Comparison of ENCODE assay signal across 8 cellular contexts in genomic region chr19:5978606-5979552, GRCh38. TPM values are rescaled to one million over a fixed set of nuclear protein-coding genes. Genes with fewer than 3 reads are reported as not detected.
A peak's percentile ranks its signal among the peaks of the same experiment; 100 is the strongest.
DNase-seq lines count a peak whose midpoint lies in the region; ATAC-seq, FAIRE-seq and TF ChIP-seq lines count a peak whose summit lies in the region.

No MANE protein-coding gene starts in this region.

- peak overlapping the region; percentile 79 for H3K9ac ChIP-seq in HepG2 (ENCODE audit: insufficient read depth, low read depth, low read length)

- in situ Hi-C loops in HepG2 (cut with HindIII; ENCODE audit: extremely low pct_ligation_motif_present, low pct_unique_long_range_greater_than_20kb) = loop anchor here (5.0 kb wide), 1 partner anchor 177 kb away; no protein-coding TSS in a partner anchor

- CTCF ChIA-PET in HepG2 (lab: Yijun Ruan, JAX; ENCODE audit: low intra/inter-chr PET ratio, low total read pairs) = no interaction called here

- H3K36me3 ChIP-seq in ascending aorta (peaks cover 0 to 5% of the 10 kb centered on the region in 2 donors), HepG2 (replicated peaks in 1 of 2; ENCODE audit: control insufficient read depth in 1 of 2, insufficient read depth in 2 of 2, low read length in 2 of 2) (peaks cover 3 to 10% of the 10 kb centered on the region in 2 experiments; a peak in 4 of 5 replicates), testis (ENCODE audit: low read depth, missing control alignments) (no peaks in the 10 kb centered on the region)

- no peaks in the 10 kb centered on the region for H3K9me3 Mint-ChIP-seq in activated CD4-positive, alpha-beta T cell treated with anti-CD3 and anti-CD28 coated beads, Interleukin-2, amount 10 ng/mL, durations not matched to agents 24 days and 14 days

- no peak for FAIRE-seq in HepG2 (lab: Jason Lieb, UNC)

- peak overlapping the region; percentile 94 for H3K4me3 Mint-ChIP-seq in activated CD4-positive, alpha-beta T cell treated with anti-CD3 and anti-CD28 coated beads, Interleukin-2, amount 10 ng/mL, durations not matched to agents 24 days and 14 days

- H3K4me3 ChIP-seq in ascending aorta (peak overlapping the region; percentile 84 to 97), HepG2 (replicated peaks in 1 of 3; ENCODE audit: insufficient read depth in 1 of 3, low read depth in 2 of 3, low read length in 3 of 3) (peak overlapping the region; percentile 44 to 71 (median 68)), testis (peak overlapping the region; percentile 86 to 87)

- no peak for TF ChIP-seq RAD21 in HepG2 (CRISPR knock-in tag; IDR thresholded peaks at IDR 0.05)

- H3K9me3 ChIP-seq in ascending aorta (no peaks in the 10 kb centered on the region), HepG2 (ENCODE audit: low read length) (no peaks in the 10 kb centered on the region), testis (no peaks in the 10 kb centered on the region)

- H3K4me2 ChIP-seq in HepG2 (ENCODE audit: low read depth, low read length) = peak overlapping the region; percentile 92

- peaks cover 54% of the 10 kb centered on the region for H3K79me2 ChIP-seq in HepG2 (ENCODE audit: insufficient read depth, low read length)

- no peaks in the 10 kb centered on the region for H3K27me3 Mint-ChIP-seq in activated CD4-positive, alpha-beta T cell treated with anti-CD3 and anti-CD28 coated beads, Interleukin-2, amount 10 ng/mL, durations not matched to agents 24 days and 14 days

- H2AFZ ChIP-seq in HepG2 (ENCODE audit: low read length) = no peak overlapping the region

- TSS peak; percentile 86 for BruUV-seq in HepG2 (replicated peaks; lab: Mats Ljungman, UMichigan)

- peaks cover 10% of the 10 kb centered on the region; the same call in 1 of the 2 replicates for H4K20me1 ChIP-seq in HepG2 (ENCODE audit: insufficient read depth, low read length)

- TF ChIP-seq POLR2A in HepG2 (IDR thresholded peaks at IDR 0.05; ENCODE audit: insufficient read depth in 1 of 2, low read depth in 2 of 2, low read length in 2 of 2) (no peak), testis (IDR thresholded peaks at IDR 0.05) (no peak)

- WGBS in HepG2 (ENCODE audit: low lambda C conversion rate) = 43% methylated on average over 27 of the region's 33 CpGs
- 42 to 44% methylated on average over 17 to 26 of the region's 33 CpGs for WGBS in testis, 2 donors

- H3K4me1 ChIP-seq in ascending aorta (peaks cover 18 to 35% of the 10 kb centered on the region in 2 donors), HepG2 (ENCODE audit: insufficient read depth, low read length) (peaks cover 83% of the 10 kb centered on the region), testis (peaks cover 26% of the 10 kb centered on the region)

- ATAC-seq in HepG2 = no peak
- ATAC-seq in HG03460 (IDR thresholded peaks at IDR 0.05; ENCODE audit: unreplicated experiment) = no peak

- POLR2A ChIA-PET in HepG2 (lab: Yijun Ruan, JAX) = interaction anchor here (0.6 to 4.1 kb wide), 11 partner anchors 11 to 175 kb away, joined by 3 to 30 read pairs (median 4); partner anchors contain the start of genes NDUFA11 and VMAC

- TF ChIP-seq EP300 in HepG2 (IDR thresholded peaks at IDR 0.05; ENCODE audit: low read depth in 2 of 2, low read length in 2 of 2) (no peak), HepG2 (CRISPR knock-in tag; IDR thresholded peaks at IDR 0.05; ENCODE audit: borderline replicate concordance) (no peak)

- DNase-seq in activated CD4-positive, alpha-beta T cell treated with anti-CD3 and anti-CD28 coated beads, Interleukin-2, amount 10 ng/mL, durations not matched to agents 24 days and 14 days = peak; percentile 66
- DNase-seq in activated CD4-positive, alpha-beta T cell treated with anti-CD3 and anti-CD28 coated beads, Interleukin-2, amount 50 U/mL, for 1 hour = no peak
- DNase-seq in ascending aorta (ENCODE audit: low spot score in 2 of 2) = no peak
- no peak for DNase-seq in HepG2 (ENCODE audit: low spot score)
- no peak for DNase-seq in testis
- no peak for DNase-seq in GM03348 (ENCODE audit: low spot score)
- DNase-seq in iPS-NIHi7 (ENCODE audit: extremely low spot score) = no peak

- peaks cover 30% of the 10 kb centered on the region for H3K36me3 Mint-ChIP-seq in activated CD4-positive, alpha-beta T cell treated with anti-CD3 and anti-CD28 coated beads, Interleukin-2, amount 10 ng/mL, durations not matched to agents 24 days and 14 days (ENCODE audit: low read depth)

- TF ChIP-seq CTCF in ascending aorta (IDR thresholded peaks at IDR 0.05) = no peak
- no peak for TF ChIP-seq CTCF in HepG2 (CRISPR knock-in tag; IDR thresholded peaks at IDR 0.05)
- no peak for TF ChIP-seq CTCF in testis (IDR thresholded peaks at IDR 0.05)

- H3K4me1 Mint-ChIP-seq in activated CD4-positive, alpha-beta T cell treated with anti-CD3 and anti-CD28 coated beads, Interleukin-2, amount 10 ng/mL, durations not matched to agents 24 days and 14 days = peaks cover 60% of the 10 kb centered on the region

- H3K27ac ChIP-seq in ascending aorta (peak overlapping the region; percentile 87 to 96), HepG2 (ENCODE audit: extremely low read length, insufficient read depth, low read length) (peak overlapping the region; percentile 82), testis (peak overlapping the region; percentile 82 to 93)

- intact Hi-C loops in activated CD4-positive, alpha-beta T cell treated with anti-CD3 and anti-CD28 coated beads, Interleukin-2, amount 10 ng/mL, durations not matched to agents 24 days and 14 days (cut with micrococcal nuclease) = loop anchor here (1.0 to 5.0 kb wide), 5 partner anchors 11 to 177 kb away; partner anchors contain the start of genes RFX2 and VMAC
- intact Hi-C loops in ascending aorta (cut with DNase I) = loop anchor here (2.0 to 5.0 kb wide), 3 partner anchors 74 to 394 kb away; partner anchors contain the start of genes ALKBH7, RFX2 and VMAC
- intact Hi-C loops in HepG2 (cut with micrococcal nuclease; ENCODE audit: unreplicated experiment) = no loop called here
- intact Hi-C loops in testis (cut with DNase I; ENCODE audit: low total_unique reads) = no loop called here

- H3K27me3 ChIP-seq in ascending aorta (no peaks in the 10 kb centered on the region), HepG2 (ENCODE audit: control insufficient read depth in 1 of 2, insufficient read depth in 2 of 2, low read length in 2 of 2) (no peaks in the 10 kb centered on the region; a peak in 1 of 5 replicates), testis (no peaks in the 10 kb centered on the region)

- peak overlapping the region; percentile 93 for H3K27ac Mint-ChIP-seq in activated CD4-positive, alpha-beta T cell treated with anti-CD3 and anti-CD28 coated beads, Interleukin-2, amount 10 ng/mL, durations not matched to agents 24 days and 14 days

TF ChIP-seq in HepG2, 621 proteins besides CTCF, POLR2A, EP300 and RAD21 (continues in another document):
- TF ChIP-seq ZBTB38 (CRISPR knock-in tag; IDR thresholded peaks at IDR 0.05) (peak; percentile 96), ZNF770 (CRISPR knock-in tag; IDR thresholded peaks at IDR 0.05) (peak; percentile 92), ZNF337 (CRISPR knock-in tag; IDR thresholded peaks at IDR 0.05; ENCODE audit: borderline replicate concordance, low read depth) (no peak), MEIS2 (CRISPR knock-in tag; IDR thresholded peaks at IDR 0.05) (0 out of 2 replicates have a peak, but pooled peaks have one; percentile 35), PRPF4 (IDR thresholded peaks at IDR 0.05; ENCODE audit: low read depth, low read length, poor library complexity, severe bottlenecking) (peak; percentile 24), CHD4 (IDR thresholded peaks at IDR 0.05; ENCODE audit: borderline replicate concordance, low read length) (peak; percentile 95)

RNA-seq across cellular contexts. Expression of gene RANBP3, which starts 0.9 kb away (rescaled TPM):
- 105 and 114 TPM in 2 replicates for total RNA-seq in activated CD4-positive, alpha-beta T cell treated with anti-CD3 and anti-CD28 coated beads, Interleukin-2, amount 10 ng/mL, durations not matched to agents 24 days and 14 days
- total RNA-seq in ascending aorta = 48.0 TPM
- total RNA-seq in HepG2 (2016; rRNA removed; fragmentation: Illumina TruSeq; extraction: Trizol) = 37.2 and 39.5 TPM in 2 replicates
- total RNA-seq in HepG2 (2016; cell fraction: cytosol; rRNA removed; fragmentation: Illumina TruSeq; extraction: Trizol; ENCODE audit: low read depth) = 15.1 and 18.2 TPM in 2 replicates
- total RNA-seq in HepG2 (2016; cell fraction: insoluble cytoplasmic fraction; rRNA removed; fragmentation: Illumina TruSeq; extraction: Trizol) = 27.1 and 40.8 TPM in 2 replicates
- 19.4 and 20.4 TPM in 2 replicates for total RNA-seq in HepG2 (2016; cell fraction: membrane; rRNA removed; fragmentation: Illumina TruSeq; extraction: Trizol)
- total RNA-seq in HepG2 (2016; cell fraction: nucleus; rRNA removed; fragmentation: Illumina TruSeq; extraction: Trizol) = 47.7 and 56.8 TPM in 2 replicates
- 149 and 151 TPM in 2 replicates for polyA plus RNA-seq in HepG2 (2011; rRNA removed)
- 91.7 and 149 TPM in 2 replicates for polyA plus RNA-seq in HepG2 (2011; cell fraction: cytosol; rRNA removed)
- polyA plus RNA-seq in HepG2 (2011; cell fraction: nucleus; rRNA removed) = 233 and 293 TPM in 2 replicates
- polyA plus RNA-seq in HepG2 (2012) = 62.1 and 64.6 TPM in 2 replicates
- 10.3 and 11.7 TPM in 2 replicates for polyA plus RNA-seq in HepG2 (2016; cell fraction: cytosol; fragmentation: Illumina TruSeq; extraction: Trizol; ENCODE audit: low read depth)
- 53.5 and 62.0 TPM in 2 replicates for polyA plus RNA-seq in HepG2 (2016; cell fraction: insoluble cytoplasmic fraction; fragmentation: Illumina TruSeq; extraction: Trizol; ENCODE audit: low read depth)
- polyA plus RNA-seq in HepG2 (2016; cell fraction: membrane; fragmentation: Illumina TruSeq; extraction: Trizol; ENCODE audit: low read depth) = 18.2 and 24.3 TPM in 2 replicates
- polyA plus RNA-seq in HepG2 (2016; cell fraction: nucleus; fragmentation: Illumina TruSeq; extraction: Trizol; ENCODE audit: insufficient read depth, low read depth) = 127 and 170 TPM in 2 replicates
- polyA minus RNA-seq in HepG2 (2011; rRNA and poly(A)+ RNA removed; ENCODE audit: low replicate concordance) = 43.2 and 193 TPM in 2 replicates
- polyA minus RNA-seq in HepG2 (2011; cell fraction: cytosol; rRNA and poly(A)+ RNA removed) = 76.9 and 86.6 TPM in 2 replicates
- polyA minus RNA-seq in HepG2 (2011; cell fraction: nucleus; rRNA and poly(A)+ RNA removed) = 74.3 and 80.3 TPM in 2 replicates
- total RNA-seq in testis = 100 to 1,000 TPM; 145 to 148 TPM
- 142 TPM for polyA plus RNA-seq in testis (ENCODE audit: insufficient read depth, low read depth, low replicate concordance)

Comparison
In these comparisons a context has a peak if more than half of its experiments do, and no peak if none do; other contexts are left out.
1. intact Hi-C loops: an anchor here in activated CD4-positive, alpha-beta T cell treated with anti-CD3 and anti-CD28 coated beads, Interleukin-2, amount 10 ng/mL, durations not matched to agents 24 days and 14 days (1.0 to 5.0 kb wide) and ascending aorta (2.0 to 5.0 kb wide); none called in HepG2 and testis.